ENCODE assay signal across 8 cellular contexts in the genomic region with DNA sequence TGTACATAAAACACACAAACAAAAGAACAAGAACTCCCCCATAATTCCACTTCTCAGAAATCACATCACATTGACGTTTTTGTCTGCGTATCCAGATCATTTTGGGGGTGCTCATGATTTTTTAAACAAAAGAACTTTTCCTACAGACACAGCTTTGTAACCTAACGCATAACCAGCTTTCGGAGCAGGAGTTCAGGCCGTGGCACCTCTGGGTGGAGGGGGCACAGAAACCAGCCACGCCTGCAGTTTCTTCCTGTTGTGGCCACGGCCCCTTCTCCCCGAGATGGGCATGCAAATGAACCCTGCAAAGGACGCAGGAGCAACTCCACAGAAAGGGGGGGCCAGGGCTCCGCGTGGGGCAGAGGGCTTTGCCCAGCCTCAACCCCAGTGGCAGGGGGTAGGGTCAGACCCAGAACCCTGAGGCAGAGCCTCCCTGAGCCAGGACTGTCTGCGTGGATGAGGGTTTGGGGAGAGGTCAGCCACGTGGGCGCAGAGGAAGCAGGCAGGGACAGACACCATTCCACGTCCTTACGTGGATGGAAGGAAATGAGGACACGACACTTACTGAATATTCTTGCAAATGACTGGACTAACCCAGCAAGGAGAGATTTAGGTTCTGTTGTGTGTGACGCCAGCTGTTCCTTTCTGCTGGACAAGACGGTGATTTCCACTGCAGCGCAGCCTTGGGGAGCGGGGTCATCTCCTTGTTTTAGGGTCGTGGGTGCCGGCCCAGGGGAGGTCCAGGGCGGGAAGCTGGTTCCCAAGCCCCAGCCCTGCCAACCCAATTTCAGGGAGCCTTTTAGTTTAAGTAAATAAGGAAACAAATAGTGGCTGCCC.
A peak's percentile ranks its signal among the peaks of the same experiment; 100 is the strongest.
DNase-seq lines count a peak whose midpoint lies in the region; ATAC-seq and TF ChIP-seq lines count a peak whose summit lies in the region.

No MANE protein-coding gene starts in this region.

- POLR2A ChIA-PET in activated naive CD8-positive, alpha-beta T cell treated with anti-CD3 and anti-CD28 coated beads, Interleukin-2, amount 10 ng/mL, durations not matched to agents 7 days and 5 days (lab: Charles Lee): interaction anchor here (1.2 kb wide), 1 partner anchor 38 kb away, joined by 3 read pairs; no protein-coding TSS in a partner anchor

- H3K36me3 Mint-ChIP-seq in activated naive CD8-positive, alpha-beta T cell treated with anti-CD3 and anti-CD28 coated beads, Interleukin-2, amount 10 ng/mL, durations not matched to agents 7 days and 5 days: peaks cover 18% of the 10 kb centered on the region
- peaks cover 12% of the 10 kb centered on the region for H3K36me3 Mint-ChIP-seq in natural killer cell

- peak overlapping the region; percentile 76 for H3K27ac Mint-ChIP-seq in activated naive CD8-positive, alpha-beta T cell treated with anti-CD3 and anti-CD28 coated beads, Interleukin-2, amount 10 ng/mL, durations not matched to agents 7 days and 5 days
- H3K27ac Mint-ChIP-seq in natural killer cell: peak overlapping the region; percentile 87 to 95

- H3K4me1 Mint-ChIP-seq in activated naive CD8-positive, alpha-beta T cell treated with anti-CD3 and anti-CD28 coated beads, Interleukin-2, amount 10 ng/mL, durations not matched to agents 7 days and 5 days: peaks cover 47% of the 10 kb centered on the region
- H3K4me1 Mint-ChIP-seq in natural killer cell: peaks cover 72 to 82% of the 10 kb centered on the region in 2 donors

- no peak for TF ChIP-seq CTCF in natural killer cell (IDR thresholded peaks at IDR 0.05)

- intact Hi-C loops in natural killer cell (cut with micrococcal nuclease): loop anchor here (2.0 to 5.0 kb wide), 2 partner anchors 15 to 74 kb away; no protein-coding TSS in a partner anchor

- DNase-seq in GM19238 (ENCODE audit: insufficient read length, low spot score) (peak; percentile 55), natural killer cell (no peak), ACHN (no peak), AML-193 (lab: John Stamatoyannopoulos, UW) (no peak), NCI-H187 (lab: John Stamatoyannopoulos, UW) (no peak)
- DNase-seq in activated naive CD8-positive, alpha-beta T cell treated with anti-CD3 and anti-CD28 coated beads, Interleukin-2, amount 10 ng/mL, durations not matched to agents 7 days and 5 days: no peak

- peak overlapping the region; percentile 62 for H3K4me3 Mint-ChIP-seq in activated naive CD8-positive, alpha-beta T cell treated with anti-CD3 and anti-CD28 coated beads, Interleukin-2, amount 10 ng/mL, durations not matched to agents 7 days and 5 days
- H3K4me3 Mint-ChIP-seq in natural killer cell: peak overlapping the region; percentile 86

- in situ Hi-C loops in ACHN (cut with HindIII; ENCODE audit: low pct_ligation_motif_present, low pct_unique_long_range_greater_than_20kb, low sequenced_read_pairs): no loop called here

- ATAC-seq in HG03565 (IDR thresholded peaks at IDR 0.05; ENCODE audit: unreplicated experiment) (peak; percentile 14), natural killer cell (no peak), HG02610 (IDR thresholded peaks at IDR 0.05; ENCODE audit: unreplicated experiment) (no peak)
- no peak for ATAC-seq in activated naive CD8-positive, alpha-beta T cell treated with anti-CD3 and anti-CD28 coated beads, Interleukin-2, amount 10 ng/mL, durations not matched to agents 7 days and 5 days (ENCODE audit: low read depth)

- H3K27me3 Mint-ChIP-seq in activated naive CD8-positive, alpha-beta T cell treated with anti-CD3 and anti-CD28 coated beads, Interleukin-2, amount 10 ng/mL, durations not matched to agents 7 days and 5 days: no peaks in the 10 kb centered on the region
- H3K27me3 Mint-ChIP-seq in natural killer cell (ENCODE audit: low read depth in 2 of 2): no peaks in the 10 kb centered on the region

- peaks cover 2% of the 10 kb centered on the region for H3K9me3 Mint-ChIP-seq in activated naive CD8-positive, alpha-beta T cell treated with anti-CD3 and anti-CD28 coated beads, Interleukin-2, amount 10 ng/mL, durations not matched to agents 7 days and 5 days
- no peaks in the 10 kb centered on the region for H3K9me3 Mint-ChIP-seq in natural killer cell
